In genomic region chr2:11778923-11779757, GRCh38 we compare ENCODE assay signal across 8 cellular contexts. TPM values are rescaled to one million over a fixed set of nuclear protein-coding genes. Genes with fewer than 3 reads are reported as not detected.
DNase-seq lines count a peak whose midpoint lies in the region; ATAC-seq and TF ChIP-seq lines count a peak whose summit lies in the region.

No MANE protein-coding gene starts in this region.

- CTCF ChIA-PET in AG04450 (lab: Charles Lee): interaction anchor here (0.6 to 8.3 kb wide), 36 partner anchors 7 to 1228 kb away, joined by 3 to 204 read pairs (median 5); partner anchors contain the start of gene LPIN1

- DNase-seq in AG04450 (ENCODE audit: low read depth, low spot score): no peak
- peak; percentile 64 for DNase-seq in NCI-H2171 (lab: John Stamatoyannopoulos, UW)
- DNase-seq in activated CD4-positive, alpha-beta T cell treated with anti-CD3 and anti-CD28 coated beads for 1 hour: peak; percentile 78
- DNase-seq in cerebellar cortex (ENCODE audit: low spot score): peak; percentile 79
- peak; percentile 70 for DNase-seq in left lobe of liver (ENCODE audit: low spot score)
- DNase-seq in stimulated activated CD4-positive, alpha-beta T cell treated with anti-CD3 and anti-CD28 coated beads, Interleukin-4, amount 100 ng/mL, for 4 hours: peak; percentile 82 to 91

- H3K27ac ChIP-seq in AG04450 (ENCODE audit: low read depth, low read length): no peak overlapping the region

- H3K9me3 ChIP-seq in AG04450 (ENCODE audit: control insufficient read depth, insufficient read depth, low read length): no peaks in the 10 kb centered on the region

- POLR2A ChIA-PET in AG04450 (lab: Yijun Ruan, JAX): no interaction called here

- TF ChIP-seq CTCF in AG04450 (IDR thresholded peaks at IDR 0.05; ENCODE audit: low read depth, low read length): peak; percentile 95

- no peak overlapping the region for H3K4me3 ChIP-seq in AG04450 (ENCODE audit: low read depth, low read length)

- H3K27me3 ChIP-seq in AG04450 (ENCODE audit: control insufficient read depth, insufficient read depth, low read length): no peaks in the 10 kb centered on the region

- ATAC-seq in GM18511 (IDR thresholded peaks at IDR 0.05; ENCODE audit: unreplicated experiment): peak; percentile 83
- peak; percentile 82 for ATAC-seq in HG02981 (IDR thresholded peaks at IDR 0.05; ENCODE audit: unreplicated experiment)
- peak; percentile 97 for ATAC-seq in left lobe of liver

RNA-seq across cellular contexts. Expression of gene LPIN1, which starts 32.7 kb away (rescaled TPM):
- polyA plus RNA-seq in AG04450 (2011; rRNA removed): 34.6 and 40.5 TPM in 2 replicates
- 29.8 and 32.7 TPM in 2 replicates for polyA minus RNA-seq in AG04450 (2011; rRNA and poly(A)+ RNA removed)
- total RNA-seq in left lobe of liver: 20.7 TPM
